In the genomic region with DNA sequence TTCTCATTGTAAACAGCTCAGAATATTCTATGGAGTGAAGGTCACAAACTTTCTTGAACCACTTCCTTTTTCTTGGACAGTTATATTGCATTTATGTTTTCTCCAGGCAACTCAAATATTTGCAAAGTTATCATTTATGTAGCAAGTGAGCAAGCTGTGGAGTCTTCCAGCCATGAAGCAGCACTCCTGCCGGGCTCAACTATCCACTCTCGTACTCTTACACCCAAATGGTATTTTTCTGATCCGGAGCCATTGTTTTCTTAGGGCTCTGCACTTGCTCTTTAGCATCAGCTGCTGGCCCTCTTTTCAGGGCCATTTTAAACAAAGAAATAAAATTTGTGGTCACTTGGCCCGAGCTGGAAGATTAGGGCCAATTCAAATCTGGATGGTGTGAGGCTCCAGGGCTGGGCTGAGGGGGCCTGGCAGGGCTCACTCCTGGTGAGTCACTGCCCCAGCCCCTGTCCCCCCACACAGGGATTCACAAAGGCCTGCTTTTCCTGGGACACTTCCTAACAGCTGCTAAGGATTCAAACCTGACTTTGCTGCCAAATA, we compare ENCODE assay signal across 9 cellular contexts. TPM values are rescaled to one million over a fixed set of nuclear protein-coding genes. Genes with fewer than 3 reads are reported as not detected.
A peak's percentile ranks its signal among the peaks of the same experiment; 100 is the strongest.
DNase-seq lines count a peak whose midpoint lies in the region; ATAC-seq and TF ChIP-seq lines count a peak whose summit lies in the region.
"Had no signal": no experiment of that assay in that cellular context is flagged by ENCODE, and none has a peak within 500 bp of the region (broad histone marks: within the 10 kb centered on the region; RNA-seq: fewer than 3 reads in every experiment).

No MANE protein-coding gene starts in this region.

- H3K4me3 ChIP-seq in ascending aorta = no peak overlapping the region
- no peak overlapping the region for H3K4me3 ChIP-seq in left lung
- H3K4me3 ChIP-seq in tibial artery = no peak overlapping the region

- H3K4me1 ChIP-seq in ascending aorta = peaks cover 8 to 56% of the 10 kb centered on the region in 2 donors
- peaks cover 20 to 70% of the 10 kb centered on the region in 2 donors for H3K4me1 ChIP-seq in left lung
- H3K4me1 ChIP-seq in tibial artery = peaks cover 0 to 62% (median 48%) of the 10 kb centered on the region in 4 donors

- H3K27ac Mint-ChIP-seq in activated CD8-positive, alpha-beta memory T cell treated with anti-CD3 and anti-CD28 coated beads, Interleukin-2, amount 10 ng/mL, durations not matched to agents 7 days and 5 days = peak overlapping the region; percentile 86
- no peak overlapping the region for H3K27ac Mint-ChIP-seq in nephron progenitor cell

- TF ChIP-seq CTCF in ascending aorta (IDR thresholded peaks at IDR 0.05) (no peak), left lung (IDR thresholded peaks at IDR 0.05) (no peak), tibial artery (IDR thresholded peaks at IDR 0.05) (no peak), nephron progenitor cell (IDR thresholded peaks at IDR 0.05) (no peak)

- no peak for ATAC-seq in activated CD8-positive, alpha-beta memory T cell treated with anti-CD3 and anti-CD28 coated beads, Interleukin-2, amount 10 ng/mL, durations not matched to agents 7 days and 5 days
- ATAC-seq in left lung = peak; percentile 55

- peaks cover 0 to 3% of the 10 kb centered on the region in 2 donors for H3K36me3 ChIP-seq in ascending aorta
- peaks cover 0 to 17% of the 10 kb centered on the region in 2 donors for H3K36me3 ChIP-seq in left lung
- no peaks in the 10 kb centered on the region for H3K36me3 ChIP-seq in tibial artery

- no peaks in the 10 kb centered on the region for H3K9me3 Mint-ChIP-seq in activated CD8-positive, alpha-beta memory T cell treated with anti-CD3 and anti-CD28 coated beads, Interleukin-2, amount 10 ng/mL, durations not matched to agents 7 days and 5 days (ENCODE audit: low read depth)
- peaks cover 2% of the 10 kb centered on the region for H3K9me3 Mint-ChIP-seq in nephron progenitor cell

- peaks cover 74% of the 10 kb centered on the region for H3K4me1 Mint-ChIP-seq in activated CD8-positive, alpha-beta memory T cell treated with anti-CD3 and anti-CD28 coated beads, Interleukin-2, amount 10 ng/mL, durations not matched to agents 7 days and 5 days
- H3K4me1 Mint-ChIP-seq in nephron progenitor cell = peaks cover 26% of the 10 kb centered on the region

- H3K27ac ChIP-seq in ascending aorta = peak overlapping the region; percentile 43 to 58
- peak overlapping the region; percentile 36 to 76 for H3K27ac ChIP-seq in left lung
- H3K27ac ChIP-seq in tibial artery = peak overlapping the region; percentile 41 to 46

- intact Hi-C loops in ascending aorta (cut with DNase I) = no loop called here
- intact Hi-C loops in left lung (cut with DNase I) = no loop called here
- intact Hi-C loops in tibial artery (cut with DNase I; ENCODE audit: low total_unique reads) = no loop called here

- peaks cover 37% of the 10 kb centered on the region for H3K36me3 Mint-ChIP-seq in activated CD8-positive, alpha-beta memory T cell treated with anti-CD3 and anti-CD28 coated beads, Interleukin-2, amount 10 ng/mL, durations not matched to agents 7 days and 5 days
- no peaks in the 10 kb centered on the region for H3K36me3 Mint-ChIP-seq in nephron progenitor cell (ENCODE audit: low read depth)

- H3K4me3 Mint-ChIP-seq in activated CD8-positive, alpha-beta memory T cell treated with anti-CD3 and anti-CD28 coated beads, Interleukin-2, amount 10 ng/mL, durations not matched to agents 7 days and 5 days = no peak overlapping the region
- no peak overlapping the region for H3K4me3 Mint-ChIP-seq in nephron progenitor cell

- no peaks in the 10 kb centered on the region for H3K27me3 Mint-ChIP-seq in activated CD8-positive, alpha-beta memory T cell treated with anti-CD3 and anti-CD28 coated beads, Interleukin-2, amount 10 ng/mL, durations not matched to agents 7 days and 5 days
- H3K27me3 Mint-ChIP-seq in nephron progenitor cell (ENCODE audit: low read depth, poor library complexity) = peaks cover 8% of the 10 kb centered on the region

- no peak for DNase-seq in activated CD8-positive, alpha-beta memory T cell treated with anti-CD3 and anti-CD28 coated beads, Interleukin-2, amount 10 ng/mL, durations not matched to agents 7 days and 5 days
- no peak for DNase-seq in activated CD8-positive, alpha-beta memory T cell treated with anti-CD3 and anti-CD28 coated beads, Interleukin-2, amount 50 U/mL, for 4 hours
- DNase-seq in ascending aorta (ENCODE audit: low spot score in 2 of 2) = no peak
- no peak for DNase-seq in left lung
- DNase-seq in tibial artery = peak in 1 of 2 donors; percentile 31
- no peak for DNase-seq in HuH-7.5 (ENCODE audit: low spot score)
- no peak for DNase-seq in putamen (ENCODE audit: low spot score)
- DNase-seq in nephron progenitor cell = no peak
- DNase-seq: NCI-H2081 had no signal

- H3K9me3 ChIP-seq in ascending aorta = no peaks in the 10 kb centered on the region
- no peaks in the 10 kb centered on the region for H3K9me3 ChIP-seq in left lung
- no peaks in the 10 kb centered on the region for H3K9me3 ChIP-seq in tibial artery

- H3K27me3 ChIP-seq in ascending aorta (no peaks in the 10 kb centered on the region), left lung (no peaks in the 10 kb centered on the region), tibial artery (no peaks in the 10 kb centered on the region)

- CTCF ChIA-PET in activated CD8-positive, alpha-beta memory T cell treated with anti-CD3 and anti-CD28 coated beads, Interleukin-2, amount 10 ng/mL, durations not matched to agents 7 days and 5 days (lab: Charles Lee) = interaction anchor here (1.0 to 1.6 kb wide), 7 partner anchors 9 to 31 kb away, joined by 3 to 11 read pairs (median 4); a partner anchor contains a TSS

RNA-seq across cellular contexts. Expression of a gene that starts 19.7 kb away (rescaled TPM):
- 10 to 100 TPM; 65.8 to 81.6 TPM for total RNA-seq in activated CD8-positive, alpha-beta memory T cell treated with anti-CD3 and anti-CD28 coated beads, Interleukin-2, amount 10 ng/mL, durations not matched to agents 7 days and 5 days
- total RNA-seq in ascending aorta (84.1 TPM), left lung (10 to 100 TPM; 11.1 to 25.4 TPM)

RNA-seq across cellular contexts. Expression of a gene that starts 38.1 kb away (rescaled TPM):
- 10 to 100 TPM; 36.4 to 48.5 TPM for total RNA-seq in activated CD8-positive, alpha-beta memory T cell treated with anti-CD3 and anti-CD28 coated beads, Interleukin-2, amount 10 ng/mL, durations not matched to agents 7 days and 5 days
- total RNA-seq in ascending aorta (24.6 TPM), left lung (10 to 100 TPM; 29.4 to 29.5 TPM)
